1 cellular context compared by ENCODE assay signal in the genomic region with DNA sequence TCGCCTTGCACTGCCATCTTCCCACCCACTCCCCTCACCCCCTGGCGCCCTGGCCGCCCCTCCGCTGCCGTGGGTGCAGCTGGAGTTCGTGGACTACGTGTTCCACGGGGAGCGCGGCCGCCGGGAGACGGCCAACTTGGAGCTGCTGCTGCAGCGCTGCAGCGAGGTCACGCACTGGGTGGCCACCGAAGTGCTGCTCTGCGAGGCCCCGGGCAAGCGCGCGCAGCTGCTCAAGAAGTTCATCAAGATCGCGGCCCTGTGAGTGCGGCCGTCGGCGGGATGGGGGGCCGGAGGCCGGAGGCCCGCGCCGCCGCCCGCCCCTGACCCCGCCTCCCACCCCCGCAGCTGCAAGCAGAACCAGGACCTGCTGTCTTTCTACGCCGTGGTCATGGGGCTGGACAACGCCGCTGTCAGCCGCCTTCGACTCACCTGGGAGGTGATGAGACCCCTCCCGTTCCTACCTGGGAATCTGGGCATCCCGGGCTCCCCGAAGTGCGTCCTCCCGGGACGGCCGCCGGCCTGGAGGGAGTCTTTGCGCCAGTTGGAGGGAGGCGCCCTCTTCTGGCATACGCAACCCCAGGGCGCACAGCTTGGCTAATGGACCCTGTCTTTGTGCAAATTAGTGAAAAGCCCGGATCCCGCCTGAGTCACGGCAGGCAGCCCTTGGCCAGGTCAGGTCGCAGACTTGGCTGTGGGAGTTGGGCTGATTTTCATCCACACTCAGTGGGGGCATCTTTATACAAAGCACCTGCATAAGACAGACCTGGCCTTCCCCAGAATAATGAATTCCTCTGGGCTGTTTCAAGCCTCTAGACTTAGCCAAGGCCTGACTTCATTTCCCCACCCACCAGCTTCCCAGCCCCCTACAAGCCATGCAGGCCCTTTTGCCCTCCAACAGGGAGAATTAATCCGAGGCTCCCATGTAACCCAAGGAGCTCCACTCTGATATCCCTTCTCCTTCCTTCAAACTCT.
TF ChIP-seq lines count a peak whose summit lies in the region.

No MANE protein-coding gene starts in this region.

TF ChIP-seq in GM23338, 12 proteins besides CTCF, POLR2A, EP300 and RAD21 (continued from another document):
- no peak for TF ChIP-seq ZNF462 (CRISPR knock-in tag; IDR thresholded peaks at IDR 0.05)
- TF ChIP-seq EZH2phosphoT487 (IDR thresholded peaks at IDR 0.05; ENCODE audit: unreplicated experiment): no peak
- TF ChIP-seq STAT1 (IDR thresholded peaks at IDR 0.05; ENCODE audit: unreplicated experiment): no peak
- TF ChIP-seq ETS1 (IDR thresholded peaks at IDR 0.05): no peak
- TF ChIP-seq NANOG (IDR thresholded peaks at IDR 0.05; ENCODE audit: borderline replicate concordance): no peak
- no peak for TF ChIP-seq EZH2 (IDR thresholded peaks at IDR 0.05; ENCODE audit: low read depth, unreplicated experiment)
- no peak for TF ChIP-seq JUNB (IDR thresholded peaks at IDR 0.05; ENCODE audit: unreplicated experiment)
- TF ChIP-seq POLR2AphosphoS5 (IDR thresholded peaks at IDR 0.05; ENCODE audit: low read depth): no peak
